21 cellular contexts compared by ENCODE assay signal in genomic region chr16:48972236-48972635, GRCh38.
"Had no signal": no experiment of that assay in that cellular context is flagged by ENCODE, and none has a peak within 500 bp of the region (broad histone marks: within the 10 kb centered on the region; RNA-seq: fewer than 3 reads in every experiment).

No MANE protein-coding gene starts in this region.

- H3K4me3 ChIP-seq: cardiac muscle cell, MG63, SK-N-MC had no signal

- H3K4me3 Mint-ChIP-seq: activated CD4-positive, alpha-beta T cell treated with anti-CD3 and anti-CD28 coated beads for 36 hours; activated CD8-positive, alpha-beta T cell treated with anti-CD3 and anti-CD28 coated beads for 36 hours; activated naive CD4-positive, alpha-beta T cell treated with anti-CD3 and anti-CD28 coated beads, Interleukin-2, amount 10 ng/mL, durations not matched to agents 7 days and 5 days; activated naive CD8-positive, alpha-beta T cell treated with anti-CD3 and anti-CD28 coated beads for 36 hours; activated T-cell treated with anti-CD3 and anti-CD28 coated beads, Interleukin-2, amount 50 U/mL, for 72 hours; T-cell had no signal

- H3K9ac ChIP-seq: KMS-11 had no signal

- H3K27me3 Mint-ChIP-seq: activated CD4-positive, alpha-beta T cell treated with anti-CD3 and anti-CD28 coated beads for 36 hours; activated CD8-positive, alpha-beta T cell treated with anti-CD3 and anti-CD28 coated beads for 36 hours; activated naive CD4-positive, alpha-beta T cell treated with anti-CD3 and anti-CD28 coated beads, Interleukin-2, amount 10 ng/mL, durations not matched to agents 7 days and 5 days; activated naive CD8-positive, alpha-beta T cell treated with anti-CD3 and anti-CD28 coated beads for 36 hours; T-cell had no signal

- H3K36me3 Mint-ChIP-seq: activated naive CD4-positive, alpha-beta T cell treated with anti-CD3 and anti-CD28 coated beads, Interleukin-2, amount 10 ng/mL, durations not matched to agents 7 days and 5 days; activated naive CD8-positive, alpha-beta T cell treated with anti-CD3 and anti-CD28 coated beads for 36 hours; T-cell had no signal

- H3K27ac Mint-ChIP-seq: activated CD4-positive, alpha-beta T cell treated with anti-CD3 and anti-CD28 coated beads for 36 hours; activated CD8-positive, alpha-beta T cell treated with anti-CD3 and anti-CD28 coated beads for 36 hours; activated naive CD4-positive, alpha-beta T cell treated with anti-CD3 and anti-CD28 coated beads, Interleukin-2, amount 10 ng/mL, durations not matched to agents 7 days and 5 days; activated naive CD8-positive, alpha-beta T cell treated with anti-CD3 and anti-CD28 coated beads for 36 hours; activated T-cell treated with anti-CD3 and anti-CD28 coated beads, Interleukin-2, amount 50 U/mL, for 72 hours; activated T-helper 2 cell treated with anti-CD3 and anti-CD28 coated beads, Interferon-gamma antibody, Interleukin-2, Interleukin-4, amounts not matched to agents 10 μg/mL and 5 μg/mL and 100 μg/mL, durations not matched to agents 14 hours and 24 hours and 36 hours; T-cell had no signal

- H3K4me1 Mint-ChIP-seq: activated CD4-positive, alpha-beta T cell treated with anti-CD3 and anti-CD28 coated beads for 36 hours; activated naive CD4-positive, alpha-beta T cell treated with anti-CD3 and anti-CD28 coated beads, Interleukin-2, amount 10 ng/mL, durations not matched to agents 7 days and 5 days; activated naive CD8-positive, alpha-beta T cell treated with anti-CD3 and anti-CD28 coated beads for 36 hours; T-cell had no signal

- H3K9me3 Mint-ChIP-seq: activated CD8-positive, alpha-beta T cell treated with anti-CD3 and anti-CD28 coated beads for 36 hours; activated naive CD8-positive, alpha-beta T cell treated with anti-CD3 and anti-CD28 coated beads for 36 hours; T-cell had no signal

- H3K36me3 ChIP-seq: brain microvascular endothelial cell, cardiac muscle cell, MG63 had no signal

- H3K4me2 ChIP-seq: KMS-11 had no signal

- H3K9me3 ChIP-seq: MG63 had no signal

- DNase-seq: activated CD4-positive, alpha-beta T cell treated with anti-CD3 and anti-CD28 coated beads for 36 hours; activated CD8-positive, alpha-beta memory T cell treated with anti-CD3 and anti-CD28 coated beads, Interleukin-2, amount 50 U/mL, for 4 hours; activated CD8-positive, alpha-beta T cell treated with anti-CD3 and anti-CD28 coated beads for 36 hours; activated gamma-delta T cell treated with Interleukin-2 at 50 U/mL for 16 hours; activated naive CD4-positive, alpha-beta T cell treated with anti-CD3 and anti-CD28 coated beads, Interleukin-2, amount 10 ng/mL, durations not matched to agents 7 days and 5 days; activated naive CD8-positive, alpha-beta T cell treated with anti-CD3 and anti-CD28 coated beads for 36 hours; activated T-cell treated with anti-CD3 and anti-CD28 coated beads, Interleukin-2, amount 50 U/mL, for 72 hours; brain microvascular endothelial cell; MV-4-11; NCI-H1092 treated with DMSO at 0.1 percent for 48 hours; NCI-H1417 treated with DMSO at 0.1 percent for 48 hours; NCI-H187; NCI-H2081; NCI-H510A treated with DMSO at 0.1 percent for 48 hours; T-cell had no signal

- H3K27ac ChIP-seq: brain microvascular endothelial cell, cardiac muscle cell, KMS-11, SK-N-MC, VCaP had no signal

- H3K27me3 ChIP-seq: brain microvascular endothelial cell, cardiac muscle cell, MG63 had no signal
